In the genomic region with DNA sequence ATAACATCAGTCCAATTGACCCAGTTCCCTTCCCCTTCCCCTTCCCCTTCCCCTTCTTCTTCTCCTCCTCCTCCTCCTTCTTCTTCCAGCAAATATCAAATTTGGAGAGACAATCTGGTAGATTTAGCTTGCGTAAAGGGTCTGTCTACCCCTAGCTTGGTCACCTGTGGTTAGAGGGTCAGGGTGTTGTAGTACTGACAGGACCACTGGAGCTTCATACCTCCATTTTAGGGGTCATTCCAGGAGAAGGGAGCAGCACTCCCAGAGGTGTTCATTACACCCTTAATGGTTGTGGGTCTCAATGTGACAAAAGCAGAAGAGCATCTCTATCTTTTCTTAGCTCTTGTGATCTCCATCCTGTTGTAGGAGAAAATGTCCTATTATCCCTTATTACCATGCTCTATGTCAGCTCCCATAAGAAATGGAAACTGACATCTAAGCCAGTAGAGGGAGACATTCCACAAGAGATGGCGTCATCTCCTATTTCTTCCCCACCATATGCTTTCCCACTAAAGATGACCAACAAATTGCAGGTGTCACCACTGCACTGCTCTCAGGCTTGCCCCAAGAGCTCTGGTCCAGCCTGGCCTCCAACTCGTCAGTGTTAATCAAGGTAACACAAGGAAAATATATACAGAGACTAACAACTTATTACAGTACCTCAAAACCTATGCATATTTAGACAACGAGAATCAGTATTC, we compare ENCODE assay signal across 9 cellular contexts. TPM values are rescaled to one million over a fixed set of nuclear protein-coding genes. Genes with fewer than 3 reads are reported as not detected.
DNase-seq lines count a peak whose midpoint lies in the region; ATAC-seq, FAIRE-seq and TF ChIP-seq lines count a peak whose summit lies in the region.
"Had no signal": no experiment of that assay in that cellular context is flagged by ENCODE, and none has a peak within 500 bp of the region (broad histone marks: within the 10 kb centered on the region; RNA-seq: fewer than 3 reads in every experiment).

No MANE protein-coding gene starts in this region.

- DNase-seq in AG20443 (ENCODE audit: low spot score) (peak; percentile 53), M059J (ENCODE audit: low read depth) (peak; percentile 46), K562 (ENCODE audit: extremely low read depth in 1 of 4, low spot score in 3 of 4) (peak; percentile 48 to 73 (median 50)), lung microvascular endothelial cell (ENCODE audit: low read depth in 2 of 2) (peak; percentile 59 to 65), lower leg skin (ENCODE audit: low spot score in 2 of 2) (no peak), uterus (no peak)

- H3K27me3 ChIP-seq in K562 (ENCODE audit: control insufficient read depth in 2 of 2, insufficient read depth in 2 of 2, low read length in 2 of 2) (no peaks in the 10 kb centered on the region; a peak in 1 of 5 replicates), uterus (no peaks in the 10 kb centered on the region)

- TF ChIP-seq CTCF in GM12875 (IDR thresholded peaks at IDR 0.05; ENCODE audit: borderline replicate concordance, insufficient read depth, low read depth, low read length) (peak; percentile 42; the same call in 1 of the 2 replicates), K562 (IDR thresholded peaks at IDR 0.05 in 2 of 3, conservative IDR thresholded peaks at IDR 0.05 in 1 of 3; ENCODE audit: insufficient read depth in 2 of 3, low read depth in 1 of 3, low read length in 3 of 3) (peak; percentile 69 to 88 (median 73)), lower leg skin (IDR thresholded peaks at IDR 0.05) (no peak), uterus (IDR thresholded peaks at IDR 0.05) (no peak)

- no peaks in the 10 kb centered on the region for H3K79me2 ChIP-seq in K562 (ENCODE audit: control insufficient read depth, insufficient read depth, low read length)

- H3K9ac ChIP-seq in K562 (ENCODE audit: insufficient read depth in 1 of 2, low read depth in 2 of 2, low read length in 2 of 2) = no peak overlapping the region

- peak overlapping the region; percentile 27; the same call in 1 of the 2 replicates for H2AFZ ChIP-seq in K562 (ENCODE audit: low read depth, low read length)

- no peaks in the 10 kb centered on the region for H3K36me3 ChIP-seq in K562 (ENCODE audit: control insufficient read depth, insufficient read depth, low read length)
- H3K36me3 ChIP-seq in uterus = no peaks in the 10 kb centered on the region

- H3K4me1 ChIP-seq in K562 (replicated peaks in 1 of 2; ENCODE audit: control insufficient read depth in 2 of 2, insufficient read depth in 2 of 2, low read length in 2 of 2) = peaks cover 0 to 4% of the 10 kb centered on the region in 2 experiments; a peak in 1 of 5 replicates
- H3K4me1 ChIP-seq in uterus = no peaks in the 10 kb centered on the region

- no peak overlapping the region; the same call in 1 of the 2 replicates for H3K4me2 ChIP-seq in K562 (ENCODE audit: insufficient read depth, low read length)

- TF ChIP-seq RAD21 in K562 (CRISPR knock-in tag; conservative IDR thresholded peaks at IDR 0.05 in 1 of 2, IDR thresholded peaks at IDR 0.05 in 1 of 2) = peak; percentile 81 to 95

- H3K9me1 ChIP-seq in K562 (ENCODE audit: control insufficient read depth, insufficient read depth, low read length) = no peaks in the 10 kb centered on the region

- H3K27ac ChIP-seq in K562 (ENCODE audit: extremely low read depth, low read depth, low read length) = no peak overlapping the region
- no peak overlapping the region for H3K27ac ChIP-seq in uterus
- H3K27ac ChIP-seq: skin epidermis had no signal

- peak; percentile 90 for FAIRE-seq in K562 (lab: Jason Lieb, UNC)

- no peaks in the 10 kb centered on the region for H4K20me1 ChIP-seq in K562 (replicated peaks; ENCODE audit: control insufficient read depth, insufficient read depth, low read length)

- peak; percentile 91 for ATAC-seq in HG02588 (IDR thresholded peaks at IDR 0.05; ENCODE audit: unreplicated experiment)
- ATAC-seq in K562 = peak; percentile 99

- in situ Hi-C loops in K562 (cut with MboI) = no loop called here

- no peak for TF ChIP-seq POLR2A in K562 (conservative IDR thresholded peaks at IDR 0.05)
- no peak for TF ChIP-seq POLR2A in lower leg skin (IDR thresholded peaks at IDR 0.05)
- no peak for TF ChIP-seq POLR2A in uterus (IDR thresholded peaks at IDR 0.05)

- intact Hi-C loops in K562 (cut with micrococcal nuclease) = loop anchor here (1.0 to 10.0 kb wide), 4 partner anchors 59 to 1396 kb away; partner anchors contain the start of gene CTSO
- intact Hi-C loops in lower leg skin (cut with DNase I; ENCODE audit: low total_unique reads) = no loop called here
- intact Hi-C loops in uterus (cut with DNase I; ENCODE audit: low total_unique reads) = no loop called here

- no peak overlapping the region for H3K4me3 ChIP-seq in GM12875 (ENCODE audit: low read depth, low read length)
- no peak overlapping the region for H3K4me3 ChIP-seq in K562
- no peak overlapping the region for H3K4me3 ChIP-seq in lower leg skin (ENCODE audit: low read depth, poor library complexity, severe bottlenecking)
- H3K4me3 ChIP-seq in uterus = no peak overlapping the region
- H3K4me3 ChIP-seq: skin epidermis had no signal

- BruUV-seq in K562 (replicated peaks; lab: Mats Ljungman, UMichigan) = no TSS peak

- no peak for TF ChIP-seq EP300 in K562 (IDR thresholded peaks at IDR 0.05; ENCODE audit: low read length)

- POLR2A ChIA-PET in K562 (lab: Yijun Ruan, JAX) = interaction anchor here (1.0 to 1.4 kb wide), 2 partner anchors 10 to 115 kb away, joined by 4 to 5 read pairs; no protein-coding TSS in a partner anchor

- CTCF ChIA-PET in K562 (lab: Yijun Ruan, JAX; ENCODE audit: low intra/inter-chr PET ratio) = interaction anchor here (0.6 to 1.7 kb wide), 4 partner anchors 60 to 812 kb away, joined by 3 to 10 read pairs (median 4); no protein-coding TSS in a partner anchor

- no peaks in the 10 kb centered on the region for H3K9me3 ChIP-seq in K562 (replicated peaks; ENCODE audit: control insufficient read depth, insufficient read depth, low read depth, low read length)
- no peaks in the 10 kb centered on the region for H3K9me3 ChIP-seq in uterus

- 11% methylated on average over 4 of the region's 4 CpGs for WGBS in K562 (ENCODE audit: insufficient coverage, low coverage, missing lambda C conversion rate)
- WGBS in lower leg skin, 2 donors = 60 to 75% methylated on average over 4 of the region's 4 CpGs

RNA-seq across cellular contexts. Expression of gene FGB, which starts 3.5 kb away (rescaled TPM):
- not detected in 2 replicates for total RNA-seq in M059J (2014; rRNA removed; shearing (Covaris generic))
- total RNA-seq in K562 (2011; cell fraction: chromatin; rRNA removed; ENCODE audit: low replicate concordance) = not detected in 2 replicates
- total RNA-seq in K562 (2011; cell fraction: nucleolus; rRNA removed) = not detected in 2 replicates
- not detected in 2 replicates for total RNA-seq in K562 (2011; cell fraction: nucleoplasm; rRNA removed)
- total RNA-seq in K562 (2014; rRNA removed) (not detected in 2 replicates), K562 (2014; rRNA removed; fragmentation: Illumina TruSeq; extraction: Trizol) (not detected in 2 replicates), K562 (2015; rRNA removed; fragmentation: Illumina TruSeq; extraction: Trizol) (not detected in 2 replicates), K562 (2021) (1.9 and 2.5 TPM in 2 replicates), lung microvascular endothelial cell (not detected in 2 replicates), lower leg skin (not detected), uterus (1 to 10 TPM in 1 of 4 donors, not detected in 3; 1.1 TPM)
- polyA plus RNA-seq in K562 (2011; rRNA removed) (not detected in 2 replicates), K562 (2014; fragmentation: Illumina TruSeq; extraction: Trizol) (not detected in 2 replicates), K562 (2014; fragmentation: Nextera tagmentation; extraction: Ambion mirVana) (under 1 TPM; 0.07 to 0.13 TPM), K562 (2014; rRNA removed) (not detected in 2 replicates)
- polyA plus RNA-seq in K562 (2011; cell fraction: cytosol; rRNA removed) = 0.04 TPM in 2 replicates
- not detected in 2 replicates for polyA plus RNA-seq in K562 (2011; cell fraction: nucleus; rRNA removed)
- polyA plus RNA-seq in K562 (2012) = not detected in 2 replicates
- polyA minus RNA-seq in K562 (2011; rRNA and poly(A)+ RNA removed) = not detected in 2 replicates
- polyA minus RNA-seq in K562 (2011; cell fraction: cytosol; rRNA and poly(A)+ RNA removed) = not detected in 2 replicates
- not detected in 2 replicates for polyA minus RNA-seq in K562 (2011; cell fraction: nucleus; rRNA and poly(A)+ RNA removed)

RNA-seq across cellular contexts. Expression of gene PLRG1, which starts 9.1 kb away (rescaled TPM):
- 55.9 and 61.7 TPM in 2 replicates for total RNA-seq in M059J (2014; rRNA removed; shearing (Covaris generic))
- total RNA-seq in K562 (2011; cell fraction: chromatin; rRNA removed; ENCODE audit: low replicate concordance) = 71.5 and 148 TPM in 2 replicates
- 34.5 and 37.6 TPM in 2 replicates for total RNA-seq in K562 (2011; cell fraction: nucleolus; rRNA removed)
- 54.0 and 76.6 TPM in 2 replicates for total RNA-seq in K562 (2011; cell fraction: nucleoplasm; rRNA removed)
- 48.0 and 53.1 TPM in 2 replicates for total RNA-seq in K562 (2014; rRNA removed)
- total RNA-seq in K562 (2014; rRNA removed; fragmentation: Illumina TruSeq; extraction: Trizol) = 120 and 142 TPM in 2 replicates
- total RNA-seq in K562 (2015; rRNA removed; fragmentation: Illumina TruSeq; extraction: Trizol) = 67.3 and 68.9 TPM in 2 replicates
- 121 and 122 TPM in 2 replicates for total RNA-seq in K562 (2021)
- 141 and 204 TPM in 2 replicates for polyA plus RNA-seq in K562 (2011; rRNA removed)
- polyA plus RNA-seq in K562 (2011; cell fraction: cytosol; rRNA removed) = 73.8 and 75.2 TPM in 2 replicates
- polyA plus RNA-seq in K562 (2011; cell fraction: nucleus; rRNA removed) = 90.1 and 129 TPM in 2 replicates
- 100.0 and 100 TPM in 2 replicates for polyA plus RNA-seq in K562 (2012)
- polyA plus RNA-seq in K562 (2014; fragmentation: Illumina TruSeq; extraction: Trizol) = 114 and 116 TPM in 2 replicates
- 100 to 1,000 TPM; 218 to 248 TPM for polyA plus RNA-seq in K562 (2014; fragmentation: Nextera tagmentation; extraction: Ambion mirVana)
- polyA plus RNA-seq in K562 (2014; rRNA removed) = 107 and 118 TPM in 2 replicates
- 186 and 209 TPM in 2 replicates for polyA minus RNA-seq in K562 (2011; rRNA and poly(A)+ RNA removed)
- 29.1 and 65.3 TPM in 2 replicates for polyA minus RNA-seq in K562 (2011; cell fraction: cytosol; rRNA and poly(A)+ RNA removed)
- 64.1 and 138 TPM in 2 replicates for polyA minus RNA-seq in K562 (2011; cell fraction: nucleus; rRNA and poly(A)+ RNA removed)
- 40.8 and 46.6 TPM in 2 replicates for total RNA-seq in lung microvascular endothelial cell
- 10 to 100 TPM; 30.3 to 42.4 (median 31.9) TPM for total RNA-seq in lower leg skin
- total RNA-seq in uterus = 10 to 100 TPM; 24.1 to 99.1 (median 85.2) TPM

RNA-seq across cellular contexts. Expression of gene FGA, which starts 31.3 kb away (rescaled TPM):
- not detected in 2 replicates for total RNA-seq in M059J (2014; rRNA removed; shearing (Covaris generic))
- total RNA-seq in K562 (2011; cell fraction: chromatin; rRNA removed; ENCODE audit: low replicate concordance) = not detected in 2 replicates
- not detected in 2 replicates for total RNA-seq in K562 (2011; cell fraction: nucleolus; rRNA removed)
- total RNA-seq in K562 (2011; cell fraction: nucleoplasm; rRNA removed) = not detected in 2 replicates
- not detected in 2 replicates for total RNA-seq in K562 (2014; rRNA removed)
- total RNA-seq in K562 (2014; rRNA removed; fragmentation: Illumina TruSeq; extraction: Trizol) = not detected in 2 replicates
- not detected in 2 replicates for total RNA-seq in K562 (2015; rRNA removed; fragmentation: Illumina TruSeq; extraction: Trizol)
- 2.5 and 3.4 TPM in 2 replicates for total RNA-seq in K562 (2021)
- polyA plus RNA-seq in K562 (2011; rRNA removed) = 0.08 TPM in 1 of 2 replicates, not detected in the other
- not detected in 2 replicates for polyA plus RNA-seq in K562 (2011; cell fraction: cytosol; rRNA removed)
- polyA plus RNA-seq in K562 (2011; cell fraction: nucleus; rRNA removed) = not detected in 2 replicates
- 0.08 TPM in 1 of 2 replicates, not detected in the other for polyA plus RNA-seq in K562 (2012)
- 0.06 TPM in 1 of 2 replicates, not detected in the other for polyA plus RNA-seq in K562 (2014; fragmentation: Illumina TruSeq; extraction: Trizol)
- under 1 TPM in 1 of 2 experiments, not detected in 1; 0.04 TPM for polyA plus RNA-seq in K562 (2014; fragmentation: Nextera tagmentation; extraction: Ambion mirVana)
- polyA plus RNA-seq in K562 (2014; rRNA removed) = not detected in 2 replicates
- not detected in 2 replicates for polyA minus RNA-seq in K562 (2011; rRNA and poly(A)+ RNA removed)
- polyA minus RNA-seq in K562 (2011; cell fraction: cytosol; rRNA and poly(A)+ RNA removed) = 1.7 TPM in 1 of 2 replicates, not detected in the other
- not detected in 2 replicates for polyA minus RNA-seq in K562 (2011; cell fraction: nucleus; rRNA and poly(A)+ RNA removed)
- total RNA-seq in lung microvascular endothelial cell = not detected in 2 replicates
- not detected for total RNA-seq in lower leg skin
- 1 to 10 TPM in 1 of 4 donors, not detected in 3; 1.6 TPM for total RNA-seq in uterus

RNA-seq across cellular contexts. Expression of gene FGG, which starts 53.2 kb away (rescaled TPM):
- total RNA-seq in M059J (2014; rRNA removed; shearing (Covaris generic)) = not detected in 2 replicates
- not detected in 2 replicates for total RNA-seq in K562 (2011; cell fraction: chromatin; rRNA removed; ENCODE audit: low replicate concordance)
- not detected in 2 replicates for total RNA-seq in K562 (2011; cell fraction: nucleolus; rRNA removed)
- total RNA-seq in K562 (2011; cell fraction: nucleoplasm; rRNA removed) = not detected in 2 replicates
- total RNA-seq in K562 (2014; rRNA removed) (0.45 TPM in 1 of 2 replicates, not detected in the other), K562 (2014; rRNA removed; fragmentation: Illumina TruSeq; extraction: Trizol) (0.33 TPM in 1 of 2 replicates, not detected in the other), K562 (2015; rRNA removed; fragmentation: Illumina TruSeq; extraction: Trizol) (not detected in 2 replicates), K562 (2021) (1.9 and 2.2 TPM in 2 replicates), lung microvascular endothelial cell (not detected in 2 replicates), lower leg skin (not detected), uterus (under 1 TPM in 1 of 4 donors, not detected in 3; 0.61 TPM)
- polyA plus RNA-seq in K562 (2011; rRNA removed) (0.08 and 0.24 TPM in 2 replicates), K562 (2014; fragmentation: Illumina TruSeq; extraction: Trizol) (0.12 TPM in 1 of 2 replicates, not detected in the other), K562 (2014; fragmentation: Nextera tagmentation; extraction: Ambion mirVana) (under 1 TPM; 0.34 to 0.41 TPM), K562 (2014; rRNA removed) (0.27 TPM in 1 of 2 replicates, not detected in the other)
- polyA plus RNA-seq in K562 (2011; cell fraction: cytosol; rRNA removed) = not detected in 2 replicates
- not detected in 2 replicates for polyA plus RNA-seq in K562 (2011; cell fraction: nucleus; rRNA removed)
- polyA plus RNA-seq in K562 (2012) = 0.07 and 1.9 TPM in 2 replicates
- polyA minus RNA-seq in K562 (2011; rRNA and poly(A)+ RNA removed) = 0.12 TPM in 1 of 2 replicates, not detected in the other
- 1.3 TPM in 1 of 2 replicates, not detected in the other for polyA minus RNA-seq in K562 (2011; cell fraction: cytosol; rRNA and poly(A)+ RNA removed)
- not detected in 2 replicates for polyA minus RNA-seq in K562 (2011; cell fraction: nucleus; rRNA and poly(A)+ RNA removed)

Comparison
In these comparisons a context has a peak if more than half of its experiments do, and no peak if none do; other contexts are left out.
1. DNase-seq: peak in AG20443 (single experiment), M059J (single experiment), K562 (4 of 4) and lung microvascular endothelial cell (2 of 2); none in lower leg skin (0 of 2) and uterus (0 of 2).
2. CTCF ChIP-seq: peak in GM12875 (single experiment) and K562 (3 of 3); none in lower leg skin (0 of 3) and uterus (0 of 4).